4 cellular contexts compared by ENCODE assay signal in the genomic region with DNA sequence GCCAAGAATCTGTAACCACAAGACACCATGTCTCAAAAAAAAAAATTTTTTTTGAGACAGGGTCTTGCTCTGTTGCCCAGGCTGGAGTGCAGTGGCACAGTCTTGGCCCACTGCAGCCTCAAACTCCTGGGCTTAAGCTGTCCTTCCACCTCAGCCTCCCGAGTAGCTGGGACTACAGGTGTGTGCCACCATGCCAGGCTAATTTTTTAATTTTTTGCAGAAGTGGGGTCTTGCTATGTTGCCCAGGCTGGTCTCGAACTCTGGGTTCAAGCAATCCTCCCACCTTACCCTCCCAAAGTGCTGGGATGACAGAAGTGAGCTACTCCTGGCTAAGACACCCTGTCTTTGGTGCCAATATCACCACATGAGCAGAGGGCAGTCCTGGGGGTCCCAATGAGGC. TPM values are rescaled to one million over a fixed set of nuclear protein-coding genes. Genes with fewer than 3 reads are reported as not detected.
"Had no signal": no experiment of that assay in that cellular context is flagged by ENCODE, and none has a peak within 500 bp of the region (broad histone marks: within the 10 kb centered on the region; RNA-seq: fewer than 3 reads in every experiment).

No MANE protein-coding gene starts in this region.

RNA-seq across cellular contexts. Expression of a gene that starts 23.1 kb away (rescaled TPM):
- total RNA-seq: Right ventricle myocardium superior, SJSA1 had no signal

RNA-seq across cellular contexts. Expression of a gene that starts 57.1 kb away (rescaled TPM):
- total RNA-seq: IMR-90, M059J, Right ventricle myocardium superior, SJSA1 had no signal
- polyA plus RNA-seq: IMR-90 had no signal
